8 cellular contexts compared by ENCODE assay signal in the genomic region with DNA sequence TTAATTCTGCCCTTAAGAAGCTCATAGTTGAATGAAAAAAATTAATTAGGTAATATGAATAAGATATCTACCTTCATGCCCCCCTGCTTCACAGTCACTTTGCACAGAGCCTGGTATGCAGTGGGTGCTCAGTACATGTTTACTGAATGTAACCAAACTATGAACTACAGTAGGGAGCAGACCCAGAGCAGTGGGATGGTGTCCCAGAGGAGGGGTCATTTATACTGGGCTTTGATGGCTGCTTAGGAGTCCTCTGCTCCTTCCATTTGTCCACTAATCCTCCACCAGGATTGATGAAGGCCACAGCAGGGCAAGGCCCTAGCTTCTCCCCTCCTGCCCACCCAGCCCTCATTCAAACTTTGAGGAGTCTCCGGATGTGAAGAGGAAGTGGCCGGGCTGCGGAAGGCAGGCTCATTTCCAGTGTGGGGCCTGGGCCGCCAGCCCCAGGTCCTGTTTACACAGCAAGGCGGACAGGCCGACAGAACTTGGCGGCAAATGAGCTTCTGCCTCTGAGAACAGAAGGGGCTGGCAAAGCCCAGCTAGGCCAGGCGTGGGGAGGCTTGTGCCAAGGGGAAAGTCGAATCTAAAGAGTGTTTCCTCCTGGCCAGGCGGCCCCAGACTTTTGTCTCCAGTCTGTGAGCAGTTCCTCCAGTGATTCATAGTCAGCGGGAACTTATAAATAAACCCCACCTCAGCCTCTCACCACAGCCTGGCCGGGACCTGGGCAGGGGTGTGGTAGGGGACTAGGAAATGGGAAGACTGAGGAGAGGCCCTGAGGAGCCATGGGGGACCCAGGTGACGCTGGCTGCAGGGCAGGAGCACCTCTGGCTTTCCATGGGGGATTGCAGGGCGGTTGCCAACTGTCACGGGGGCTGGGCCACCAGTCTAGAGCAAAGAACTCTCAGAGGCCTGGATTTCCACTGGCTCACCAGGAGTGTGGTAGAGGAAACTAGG. TPM values are rescaled to one million over a fixed set of nuclear protein-coding genes. Genes with fewer than 3 reads are reported as not detected.
DNase-seq lines count a peak whose midpoint lies in the region; ATAC-seq, FAIRE-seq and TF ChIP-seq lines count a peak whose summit lies in the region.

No MANE protein-coding gene starts in this region.

- TF ChIP-seq CTCF in Peyer's patch (IDR thresholded peaks at IDR 0.05) (no peak), fibroblast of mammary gland (conservative IDR thresholded peaks at IDR 0.05; ENCODE audit: control insufficient read depth, insufficient read depth, low read depth, low read length) (no peak), nephron progenitor cell (IDR thresholded peaks at IDR 0.05) (no peak)

- H3K4me3 ChIP-seq in Peyer's patch (no peak overlapping the region), fibroblast of mammary gland (ENCODE audit: control insufficient read depth, low read depth, low read length) (no peak overlapping the region), small intestine (ENCODE audit: low read depth in 1 of 2, low read length in 2 of 2) (no peak overlapping the region)

- TF ChIP-seq POLR2A in Peyer's patch (IDR thresholded peaks at IDR 0.05), result no peak

- no peaks in the 10 kb centered on the region for H3K9me3 Mint-ChIP-seq in nephron progenitor cell

- no peaks in the 10 kb centered on the region for H3K36me3 ChIP-seq in Peyer's patch
- no peaks in the 10 kb centered on the region for H3K36me3 ChIP-seq in small intestine (ENCODE audit: control insufficient read depth in 2 of 2, insufficient read depth in 2 of 2, low read length in 2 of 2)

- H3K4me3 Mint-ChIP-seq in nephron progenitor cell, result no peak overlapping the region

- no peak for FAIRE-seq in small intestine (lab: Jason Lieb, UNC)

- H3K4me1 Mint-ChIP-seq in nephron progenitor cell, result peaks cover 50% of the 10 kb centered on the region

- DNase-seq in Daoy (ENCODE audit: low read depth), result peak; percentile 83
- peak in 2 of 3 donors; percentile 22 to 54 for DNase-seq in Peyer's patch
- DNase-seq in fibroblast of mammary gland (ENCODE audit: low read depth), result peak; percentile 59
- DNase-seq in nephron progenitor cell, result no peak
- no peak for DNase-seq in GOT3 (lab: John Stamatoyannopoulos, UW)
- DNase-seq in NCI-H1930 (lab: John Stamatoyannopoulos, UW), result no peak
- DNase-seq in small intestine, result no peak

- H3K27ac ChIP-seq in Peyer's patch (peak overlapping the region in 3 of 4 donors; percentile 49 to 56 (median 50)), small intestine (ENCODE audit: low read depth in 1 of 2, low read length in 1 of 2) (peak overlapping the region in 1 of 2 donors; percentile 16)

- H3K27ac Mint-ChIP-seq in nephron progenitor cell, result peak overlapping the region; percentile 93

- ATAC-seq in GM21423 (IDR thresholded peaks at IDR 0.05; ENCODE audit: unreplicated experiment), result no peak

- WGBS in small intestine, 3 donors, result 51 to 79% (median 65%) methylated on average over 15 of the region's 15 CpGs

- H3K27me3 ChIP-seq in Peyer's patch (no peaks in the 10 kb centered on the region), small intestine (ENCODE audit: control insufficient read depth in 2 of 2, insufficient read depth in 2 of 2, low read length in 2 of 2) (no peaks in the 10 kb centered on the region)

- no peaks in the 10 kb centered on the region for H3K9me3 ChIP-seq in Peyer's patch
- no peaks in the 10 kb centered on the region for H3K9me3 ChIP-seq in small intestine (ENCODE audit: control insufficient read depth, low read depth)

- H3K4me1 ChIP-seq in Peyer's patch, result peaks cover 0 to 31% (median 0%) of the 10 kb centered on the region in 4 donors
- no peaks in the 10 kb centered on the region for H3K4me1 ChIP-seq in small intestine (ENCODE audit: control insufficient read depth in 2 of 2, insufficient read depth in 1 of 2, low read depth in 1 of 2, low read length in 1 of 2)

- no peaks in the 10 kb centered on the region for H3K36me3 Mint-ChIP-seq in nephron progenitor cell (ENCODE audit: low read depth)

- peaks cover 15% of the 10 kb centered on the region for H3K27me3 Mint-ChIP-seq in nephron progenitor cell (ENCODE audit: low read depth, poor library complexity)

RNA-seq across cellular contexts. Expression of a gene that starts 51.6 kb away (rescaled TPM):
- 0.57 TPM in 1 of 2 replicates, not detected in the other for total RNA-seq in Daoy (2014; rRNA removed; shearing (Covaris generic))
- total RNA-seq in Peyer's patch, result not detected
- not detected for polyA plus RNA-seq in small intestine

Comparison
In these comparisons a context has a peak if more than half of its experiments do, and no peak if none do; other contexts are left out.
1. DNase-seq: peak in Daoy (single experiment), Peyer's patch (2 of 3) and fibroblast of mammary gland (single experiment); none in nephron progenitor cell (single experiment), GOT3 (single experiment), NCI-H1930 (0 of 2) and small intestine (single experiment).